ENCODE assay signal across 8 cellular contexts in genomic region chr19:19115954-19116353, GRCh38. TPM values are rescaled to one million over a fixed set of nuclear protein-coding genes. Genes with fewer than 3 reads are reported as not detected.
DNase-seq lines count a peak whose midpoint lies in the region; ATAC-seq and TF ChIP-seq lines count a peak whose summit lies in the region.

No MANE protein-coding gene starts in this region.

- TF ChIP-seq CTCF in Loucy (conservative IDR thresholded peaks at IDR 0.05; ENCODE audit: low read length) (peak; percentile 83), glutamatergic neuron (IDR thresholded peaks at IDR 0.05; ENCODE audit: partially characterized antibody, unreplicated experiment) (peak; percentile 35)

- peaks cover 8% of the 10 kb centered on the region for H3K9me3 Mint-ChIP-seq in glutamatergic neuron (ENCODE audit: unreplicated experiment)

- no peak overlapping the region for H3K4me2 ChIP-seq in Loucy (ENCODE audit: low read depth, low read length, poor library complexity, severe bottlenecking)

- H3K4me3 Mint-ChIP-seq in glutamatergic neuron (ENCODE audit: unreplicated experiment), result no peak overlapping the region

- H3K9me3 ChIP-seq in Loucy (ENCODE audit: insufficient read depth, low read depth, low read length), result no peaks in the 10 kb centered on the region

- no peaks in the 10 kb centered on the region for H3K79me2 ChIP-seq in Loucy (ENCODE audit: insufficient read depth, low read length)

- peaks cover 8% of the 10 kb centered on the region for H3K4me1 ChIP-seq in Loucy (ENCODE audit: insufficient read depth, low read length, poor library complexity, severe bottlenecking)

- H3K9me2 ChIP-seq in Loucy (replicated peaks; ENCODE audit: low read depth, low read length), result no peaks in the 10 kb centered on the region

- peaks cover 4% of the 10 kb centered on the region for H3K27me3 Mint-ChIP-seq in glutamatergic neuron (ENCODE audit: unreplicated experiment)

- no peaks in the 10 kb centered on the region for H3F3A ChIP-seq in Loucy (ENCODE audit: low read depth)

- H3K9ac ChIP-seq in Loucy (ENCODE audit: low read depth, low read length, poor library complexity, severe bottlenecking), result no peak overlapping the region

- no peaks in the 10 kb centered on the region for H3K36me3 ChIP-seq in Loucy (ENCODE audit: insufficient read depth, low read length)

- H3K4me1 Mint-ChIP-seq in glutamatergic neuron (ENCODE audit: low read depth, unreplicated experiment), result peaks cover 11% of the 10 kb centered on the region

- DNase-seq in EL (peak; percentile 17), glutamatergic neuron (peak; percentile 53)
- DNase-seq in activated CD8-positive, alpha-beta memory T cell treated with anti-CD3 and anti-CD28 coated beads, Interleukin-2, amount 50 U/mL, for 4 hours, result peak; percentile 51
- peak; percentile 30 for DNase-seq in stimulated activated CD8-positive, alpha-beta memory T cell treated with anti-CD3 and anti-CD28 coated beads, Interleukin-4, amount 100 ng/mL, for 24 hours (ENCODE audit: low read depth)

- H3K36me3 Mint-ChIP-seq in glutamatergic neuron (ENCODE audit: unreplicated experiment), result no peaks in the 10 kb centered on the region

- H2AFZ ChIP-seq in Loucy (ENCODE audit: low read length), result no peak overlapping the region

- H3K27ac Mint-ChIP-seq in glutamatergic neuron (ENCODE audit: unreplicated experiment), result no peak overlapping the region

- H3K27me3 ChIP-seq in Loucy (ENCODE audit: insufficient read depth, low read length, poor library complexity, severe bottlenecking), result no peaks in the 10 kb centered on the region

- H4K20me1 ChIP-seq in Loucy (ENCODE audit: insufficient read depth, low read length, poor library complexity, severe bottlenecking), result no peaks in the 10 kb centered on the region

- ATAC-seq in GM19452 (IDR thresholded peaks at IDR 0.05; ENCODE audit: unreplicated experiment), result no peak
- no peak for ATAC-seq in GM21717 (IDR thresholded peaks at IDR 0.05; ENCODE audit: unreplicated experiment)
- no peak for ATAC-seq in GM19395 (IDR thresholded peaks at IDR 0.05; ENCODE audit: unreplicated experiment)

- no peak overlapping the region for H3K4me3 ChIP-seq in Loucy (ENCODE audit: low read length, poor library complexity, severe bottlenecking)

RNA-seq across cellular contexts. Expression of gene TMEM161A, which starts 22.3 kb away (rescaled TPM):
- 16.2 TPM for total RNA-seq in glutamatergic neuron (ENCODE audit: unreplicated experiment)

RNA-seq across cellular contexts. Expression of gene SLC25A42, which starts 52.2 kb away (rescaled TPM):
- total RNA-seq in glutamatergic neuron (ENCODE audit: unreplicated experiment), result 14.2 TPM

RNA-seq across cellular contexts. Expression of gene MEF2B, which starts 54.1 kb away (rescaled TPM):
- total RNA-seq in glutamatergic neuron (ENCODE audit: unreplicated experiment), result 1.7 TPM
